Comparison of ENCODE assay signal across 1 cellular context in the genomic region with DNA sequence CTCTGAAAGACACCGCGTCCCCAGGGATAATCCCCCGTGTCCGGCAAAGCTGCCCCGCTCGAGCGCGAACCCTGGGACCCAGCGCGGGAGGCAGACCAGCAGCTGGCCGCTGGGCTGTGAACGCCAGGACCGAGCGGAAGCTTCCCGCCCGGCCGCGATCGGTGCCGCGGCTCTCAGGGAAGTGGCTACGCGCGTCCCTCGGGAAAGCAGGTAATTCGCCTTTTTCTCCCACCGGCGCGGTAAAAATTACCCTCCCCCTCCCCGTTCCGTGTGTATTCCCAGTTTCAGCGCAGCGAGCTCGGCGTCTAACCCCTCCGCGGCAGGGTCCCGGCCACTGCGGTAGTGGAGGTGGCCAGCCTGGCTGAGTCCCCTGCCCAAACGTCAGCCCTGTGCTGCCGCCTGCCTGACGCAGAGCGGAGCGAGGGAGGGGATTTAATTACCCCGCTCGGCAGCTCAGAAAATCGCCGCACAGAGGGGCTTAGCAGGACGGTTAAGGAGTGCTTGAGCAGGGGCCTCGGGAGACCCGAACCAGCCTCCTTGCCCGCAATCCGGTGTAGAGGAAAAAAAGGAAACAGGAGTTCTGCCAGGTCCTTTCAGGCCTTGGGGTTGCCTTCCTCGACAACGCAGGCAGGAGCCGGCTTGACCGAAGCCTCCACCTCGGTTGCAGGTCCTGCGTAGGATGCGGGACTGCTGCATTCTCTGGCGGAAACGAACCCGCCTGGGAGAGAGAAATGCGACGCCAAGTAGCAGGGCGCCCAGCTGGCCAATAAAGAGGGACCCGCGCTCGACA.
TF ChIP-seq lines count a peak whose summit lies in the region.

No MANE protein-coding gene starts in this region.

TF ChIP-seq in HepG2, 621 proteins besides CTCF, POLR2A, EP300 and RAD21 (continued from another document and continues in another):
- TF ChIP-seq GATAD2A (CRISPR knock-in tag; IDR thresholded peaks at IDR 0.05) (peak; percentile 34; the same call in 1 of the 2 replicates), ZNF619 (CRISPR knock-in tag; IDR thresholded peaks at IDR 0.05) (no peak), ZNF567 (CRISPR knock-in tag; IDR thresholded peaks at IDR 0.05; ENCODE audit: borderline replicate concordance) (0 out of 2 replicates have a peak, but pooled peaks have one; percentile 47), CENPX (CRISPR knock-in tag; IDR thresholded peaks at IDR 0.05) (no peak), HNRNPLL (IDR thresholded peaks at IDR 0.05; ENCODE audit: low read depth, low read length, poor library complexity, severe bottlenecking) (peak; percentile 84), ATRX (CRISPR knock-in tag; IDR thresholded peaks at IDR 0.05; ENCODE audit: borderline replicate concordance) (no peak), CBFB (CRISPR knock-in tag; IDR thresholded peaks at IDR 0.05) (no peak), ZNF607 (CRISPR knock-in tag; IDR thresholded peaks at IDR 0.05; ENCODE audit: borderline replicate concordance) (0 out of 2 replicates have a peak, but pooled peaks have one; percentile 65), SP140L (CRISPR knock-in tag; IDR thresholded peaks at IDR 0.05; ENCODE audit: borderline replicate concordance) (no peak), HNRNPL (IDR thresholded peaks at IDR 0.05; ENCODE audit: low read depth, low read length) (0 out of 2 replicates have a peak, but pooled peaks have one; percentile 21), ZNF468 (CRISPR knock-in tag; IDR thresholded peaks at IDR 0.05) (0 out of 2 replicates have a peak, but pooled peaks have one; percentile 29), PHF8 (CRISPR knock-in tag; IDR thresholded peaks at IDR 0.05) (peak; percentile 65), ZNF772 (CRISPR knock-in tag; IDR thresholded peaks at IDR 0.05) (no peak), ZSCAN12 (CRISPR knock-in tag; IDR thresholded peaks at IDR 0.05) (0 out of 2 replicates have a peak, but pooled peaks have one; percentile 61), SRY (CRISPR knock-in tag; IDR thresholded peaks at IDR 0.05) (0 out of 2 replicates have a peak, but pooled peaks have one; percentile 24), HMG20A (CRISPR knock-in tag; IDR thresholded peaks at IDR 0.05; ENCODE audit: borderline replicate concordance) (no peak), ZNF317 (CRISPR knock-in tag; IDR thresholded peaks at IDR 0.05) (peak; percentile 50; the same call in 1 of the 2 replicates), PAX8 (CRISPR knock-in tag; IDR thresholded peaks at IDR 0.05; ENCODE audit: borderline replicate concordance) (no peak), ZFP41 (CRISPR knock-in tag; IDR thresholded peaks at IDR 0.05; ENCODE audit: borderline replicate concordance) (peak; percentile 62; the same call in 1 of the 2 replicates), BRD4 (CRISPR knock-in tag; IDR thresholded peaks at IDR 0.05) (peak; percentile 52; the same call in 1 of the 2 replicates), ASH2L (IDR thresholded peaks at IDR 0.05; ENCODE audit: insufficient read length, low read depth, low read length) (peak; percentile 24)
- TF ChIP-seq, protein P1, sequence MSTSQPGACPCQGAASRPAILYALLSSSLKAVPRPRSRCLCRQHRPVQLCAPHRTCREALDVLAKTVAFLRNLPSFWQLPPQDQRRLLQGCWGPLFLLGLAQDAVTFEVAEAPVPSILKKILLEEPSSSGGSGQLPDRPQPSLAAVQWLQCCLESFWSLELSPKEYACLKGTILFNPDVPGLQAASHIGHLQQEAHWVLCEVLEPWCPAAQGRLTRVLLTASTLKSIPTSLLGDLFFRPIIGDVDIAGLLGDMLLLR (CRISPR knock-in tag; IDR thresholded peaks at IDR 0.05): 0 out of 2 replicates have a peak, but pooled peaks have one; percentile 23
- TF ChIP-seq, protein P2, sequence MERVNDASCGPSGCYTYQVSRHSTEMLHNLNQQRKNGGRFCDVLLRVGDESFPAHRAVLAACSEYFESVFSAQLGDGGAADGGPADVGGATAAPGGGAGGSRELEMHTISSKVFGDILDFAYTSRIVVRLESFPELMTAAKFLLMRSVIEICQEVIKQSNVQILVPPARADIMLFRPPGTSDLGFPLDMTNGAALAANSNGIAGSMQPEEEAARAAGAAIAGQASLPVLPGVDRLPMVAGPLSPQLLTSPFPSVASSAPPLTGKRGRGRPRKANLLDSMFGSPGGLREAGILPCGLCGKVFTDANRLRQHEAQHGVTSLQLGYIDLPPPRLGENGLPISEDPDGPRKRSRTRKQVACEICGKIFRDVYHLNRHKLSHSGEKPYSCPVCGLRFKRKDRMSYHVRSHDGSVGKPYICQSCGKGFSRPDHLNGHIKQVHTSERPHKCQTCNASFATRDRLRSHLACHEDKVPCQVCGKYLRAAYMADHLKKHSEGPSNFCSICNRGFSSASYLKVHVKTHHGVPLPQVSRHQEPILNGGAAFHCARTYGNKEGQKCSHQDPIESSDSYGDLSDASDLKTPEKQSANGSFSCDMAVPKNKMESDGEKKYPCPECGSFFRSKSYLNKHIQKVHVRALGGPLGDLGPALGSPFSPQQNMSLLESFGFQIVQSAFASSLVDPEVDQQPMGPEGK (CRISPR knock-in tag; IDR thresholded peaks at IDR 0.05): peak; percentile 22; the same call in 1 of the 2 replicates
- TF ChIP-seq, protein P3, sequence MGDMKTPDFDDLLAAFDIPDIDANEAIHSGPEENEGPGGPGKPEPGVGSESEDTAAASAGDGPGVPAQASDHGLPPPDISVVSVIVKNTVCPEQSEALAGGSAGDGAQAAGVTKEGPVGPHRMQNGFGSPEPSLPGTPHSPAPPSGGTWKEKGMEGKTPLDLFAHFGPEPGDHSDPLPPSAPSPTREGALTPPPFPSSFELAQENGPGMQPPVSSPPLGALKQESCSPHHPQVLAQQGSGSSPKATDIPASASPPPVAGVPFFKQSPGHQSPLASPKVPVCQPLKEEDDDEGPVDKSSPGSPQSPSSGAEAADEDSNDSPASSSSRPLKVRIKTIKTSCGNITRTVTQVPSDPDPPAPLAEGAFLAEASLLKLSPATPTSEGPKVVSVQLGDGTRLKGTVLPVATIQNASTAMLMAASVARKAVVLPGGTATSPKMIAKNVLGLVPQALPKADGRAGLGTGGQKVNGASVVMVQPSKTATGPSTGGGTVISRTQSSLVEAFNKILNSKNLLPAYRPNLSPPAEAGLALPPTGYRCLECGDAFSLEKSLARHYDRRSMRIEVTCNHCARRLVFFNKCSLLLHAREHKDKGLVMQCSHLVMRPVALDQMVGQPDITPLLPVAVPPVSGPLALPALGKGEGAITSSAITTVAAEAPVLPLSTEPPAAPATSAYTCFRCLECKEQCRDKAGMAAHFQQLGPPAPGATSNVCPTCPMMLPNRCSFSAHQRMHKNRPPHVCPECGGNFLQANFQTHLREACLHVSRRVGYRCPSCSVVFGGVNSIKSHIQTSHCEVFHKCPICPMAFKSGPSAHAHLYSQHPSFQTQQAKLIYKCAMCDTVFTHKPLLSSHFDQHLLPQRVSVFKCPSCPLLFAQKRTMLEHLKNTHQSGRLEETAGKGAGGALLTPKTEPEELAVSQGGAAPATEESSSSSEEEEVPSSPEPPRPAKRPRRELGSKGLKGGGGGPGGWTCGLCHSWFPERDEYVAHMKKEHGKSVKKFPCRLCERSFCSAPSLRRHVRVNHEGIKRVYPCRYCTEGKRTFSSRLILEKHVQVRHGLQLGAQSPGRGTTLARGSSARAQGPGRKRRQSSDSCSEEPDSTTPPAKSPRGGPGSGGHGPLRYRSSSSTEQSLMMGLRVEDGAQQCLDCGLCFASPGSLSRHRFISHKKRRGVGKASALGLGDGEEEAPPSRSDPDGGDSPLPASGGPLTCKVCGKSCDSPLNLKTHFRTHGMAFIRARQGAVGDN (CRISPR knock-in tag; IDR thresholded peaks at IDR 0.05): peak; percentile 79
- TF ChIP-seq, protein P4, sequence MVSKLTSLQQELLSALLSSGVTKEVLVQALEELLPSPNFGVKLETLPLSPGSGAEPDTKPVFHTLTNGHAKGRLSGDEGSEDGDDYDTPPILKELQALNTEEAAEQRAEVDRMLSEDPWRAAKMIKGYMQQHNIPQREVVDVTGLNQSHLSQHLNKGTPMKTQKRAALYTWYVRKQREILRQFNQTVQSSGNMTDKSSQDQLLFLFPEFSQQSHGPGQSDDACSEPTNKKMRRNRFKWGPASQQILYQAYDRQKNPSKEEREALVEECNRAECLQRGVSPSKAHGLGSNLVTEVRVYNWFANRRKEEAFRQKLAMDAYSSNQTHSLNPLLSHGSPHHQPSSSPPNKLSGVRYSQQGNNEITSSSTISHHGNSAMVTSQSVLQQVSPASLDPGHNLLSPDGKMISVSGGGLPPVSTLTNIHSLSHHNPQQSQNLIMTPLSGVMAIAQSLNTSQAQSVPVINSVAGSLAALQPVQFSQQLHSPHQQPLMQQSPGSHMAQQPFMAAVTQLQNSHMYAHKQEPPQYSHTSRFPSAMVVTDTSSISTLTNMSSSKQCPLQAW (CRISPR knock-in tag; IDR thresholded peaks at IDR 0.05): peak; percentile 67; the same call in 1 of the 2 replicates
- TF ChIP-seq, protein P5, sequence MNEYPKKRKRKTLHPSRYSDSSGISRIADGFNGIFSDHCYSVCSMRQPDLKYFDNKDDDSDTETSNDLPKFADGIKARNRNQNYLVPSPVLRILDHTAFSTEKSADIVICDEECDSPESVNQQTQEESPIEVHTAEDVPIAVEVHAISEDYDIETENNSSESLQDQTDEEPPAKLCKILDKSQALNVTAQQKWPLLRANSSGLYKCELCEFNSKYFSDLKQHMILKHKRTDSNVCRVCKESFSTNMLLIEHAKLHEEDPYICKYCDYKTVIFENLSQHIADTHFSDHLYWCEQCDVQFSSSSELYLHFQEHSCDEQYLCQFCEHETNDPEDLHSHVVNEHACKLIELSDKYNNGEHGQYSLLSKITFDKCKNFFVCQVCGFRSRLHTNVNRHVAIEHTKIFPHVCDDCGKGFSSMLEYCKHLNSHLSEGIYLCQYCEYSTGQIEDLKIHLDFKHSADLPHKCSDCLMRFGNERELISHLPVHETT (CRISPR knock-in tag; conservative IDR thresholded peaks at IDR 0.05): no peak
- TF ChIP-seq, protein P6, sequence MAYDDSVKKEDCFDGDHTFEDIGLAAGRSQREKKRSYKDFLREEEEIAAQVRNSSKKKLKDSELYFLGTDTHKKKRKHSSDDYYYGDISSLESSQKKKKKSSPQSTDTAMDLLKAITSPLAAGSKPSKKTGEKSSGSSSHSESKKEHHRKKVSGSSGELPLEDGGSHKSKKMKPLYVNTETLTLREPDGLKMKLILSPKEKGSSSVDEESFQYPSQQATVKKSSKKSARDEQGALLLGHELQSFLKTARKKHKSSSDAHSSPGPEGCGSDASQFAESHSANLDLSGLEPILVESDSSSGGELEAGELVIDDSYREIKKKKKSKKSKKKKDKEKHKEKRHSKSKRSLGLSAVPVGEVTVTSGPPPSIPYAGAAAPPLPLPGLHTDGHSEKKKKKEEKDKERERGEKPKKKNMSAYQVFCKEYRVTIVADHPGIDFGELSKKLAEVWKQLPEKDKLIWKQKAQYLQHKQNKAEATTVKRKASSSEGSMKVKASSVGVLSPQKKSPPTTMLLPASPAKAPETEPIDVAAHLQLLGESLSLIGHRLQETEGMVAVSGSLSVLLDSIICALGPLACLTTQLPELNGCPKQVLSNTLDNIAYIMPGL (CRISPR knock-in tag; IDR thresholded peaks at IDR 0.05; ENCODE audit: borderline replicate concordance in 1 of 2, low read depth in 1 of 2): peak; percentile 58 to 63; a peak in 2 of 4 replicates
- TF ChIP-seq, protein P7, sequence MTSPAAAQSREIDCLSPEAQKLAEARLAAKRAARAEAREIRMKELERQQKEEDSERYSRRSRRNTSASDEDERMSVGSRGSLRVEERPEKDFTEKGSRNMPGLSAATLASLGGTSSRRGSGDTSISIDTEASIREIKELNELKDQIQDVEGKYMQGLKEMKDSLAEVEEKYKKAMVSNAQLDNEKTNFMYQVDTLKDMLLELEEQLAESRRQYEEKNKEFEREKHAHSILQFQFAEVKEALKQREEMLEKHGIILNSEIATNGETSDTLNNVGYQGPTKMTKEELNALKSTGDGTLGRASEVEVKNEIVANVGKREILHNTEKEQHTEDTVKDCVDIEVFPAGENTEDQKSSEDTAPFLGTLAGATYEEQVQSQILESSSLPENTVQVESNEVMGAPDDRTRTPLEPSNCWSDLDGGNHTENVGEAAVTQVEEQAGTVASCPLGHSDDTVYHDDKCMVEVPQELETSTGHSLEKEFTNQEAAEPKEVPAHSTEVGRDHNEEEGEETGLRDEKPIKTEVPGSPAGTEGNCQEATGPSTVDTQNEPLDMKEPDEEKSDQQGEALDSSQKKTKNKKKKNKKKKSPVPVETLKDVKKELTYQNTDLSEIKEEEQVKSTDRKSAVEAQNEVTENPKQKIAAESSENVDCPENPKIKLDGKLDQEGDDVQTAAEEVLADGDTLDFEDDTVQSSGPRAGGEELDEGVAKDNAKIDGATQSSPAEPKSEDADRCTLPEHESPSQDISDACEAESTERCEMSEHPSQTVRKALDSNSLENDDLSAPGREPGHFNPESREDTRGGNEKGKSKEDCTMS (CRISPR knock-in tag; conservative IDR thresholded peaks at IDR 0.05): no peak
- TF ChIP-seq, protein P8, sequence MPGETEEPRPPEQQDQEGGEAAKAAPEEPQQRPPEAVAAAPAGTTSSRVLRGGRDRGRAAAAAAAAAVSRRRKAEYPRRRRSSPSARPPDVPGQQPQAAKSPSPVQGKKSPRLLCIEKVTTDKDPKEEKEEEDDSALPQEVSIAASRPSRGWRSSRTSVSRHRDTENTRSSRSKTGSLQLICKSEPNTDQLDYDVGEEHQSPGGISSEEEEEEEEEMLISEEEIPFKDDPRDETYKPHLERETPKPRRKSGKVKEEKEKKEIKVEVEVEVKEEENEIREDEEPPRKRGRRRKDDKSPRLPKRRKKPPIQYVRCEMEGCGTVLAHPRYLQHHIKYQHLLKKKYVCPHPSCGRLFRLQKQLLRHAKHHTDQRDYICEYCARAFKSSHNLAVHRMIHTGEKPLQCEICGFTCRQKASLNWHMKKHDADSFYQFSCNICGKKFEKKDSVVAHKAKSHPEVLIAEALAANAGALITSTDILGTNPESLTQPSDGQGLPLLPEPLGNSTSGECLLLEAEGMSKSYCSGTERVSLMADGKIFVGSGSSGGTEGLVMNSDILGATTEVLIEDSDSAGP (CRISPR knock-in tag; IDR thresholded peaks at IDR 0.05; ENCODE audit: borderline replicate concordance): peak; percentile 56; the same call in 1 of the 2 replicates
- TF ChIP-seq, protein P9, sequence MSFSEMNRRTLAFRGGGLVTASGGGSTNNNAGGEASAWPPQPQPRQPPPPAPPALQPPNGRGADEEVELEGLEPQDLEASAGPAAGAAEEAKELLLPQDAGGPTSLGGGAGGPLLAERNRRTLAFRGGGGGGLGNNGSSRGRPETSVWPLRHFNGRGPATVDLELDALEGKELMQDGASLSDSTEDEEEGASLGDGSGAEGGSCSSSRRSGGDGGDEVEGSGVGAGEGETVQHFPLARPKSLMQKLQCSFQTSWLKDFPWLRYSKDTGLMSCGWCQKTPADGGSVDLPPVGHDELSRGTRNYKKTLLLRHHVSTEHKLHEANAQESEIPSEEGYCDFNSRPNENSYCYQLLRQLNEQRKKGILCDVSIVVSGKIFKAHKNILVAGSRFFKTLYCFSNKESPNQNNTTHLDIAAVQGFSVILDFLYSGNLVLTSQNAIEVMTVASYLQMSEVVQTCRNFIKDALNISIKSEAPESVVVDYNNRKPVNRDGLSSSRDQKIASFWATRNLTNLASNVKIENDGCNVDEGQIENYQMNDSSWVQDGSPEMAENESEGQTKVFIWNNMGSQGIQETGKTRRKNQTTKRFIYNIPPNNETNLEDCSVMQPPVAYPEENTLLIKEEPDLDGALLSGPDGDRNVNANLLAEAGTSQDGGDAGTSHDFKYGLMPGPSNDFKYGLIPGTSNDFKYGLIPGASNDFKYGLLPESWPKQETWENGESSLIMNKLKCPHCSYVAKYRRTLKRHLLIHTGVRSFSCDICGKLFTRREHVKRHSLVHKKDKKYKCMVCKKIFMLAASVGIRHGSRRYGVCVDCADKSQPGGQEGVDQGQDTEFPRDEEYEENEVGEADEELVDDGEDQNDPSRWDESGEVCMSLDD (CRISPR knock-in tag; IDR thresholded peaks at IDR 0.05; ENCODE audit: borderline replicate concordance): no peak
